9 cellular contexts compared by ENCODE assay signal in the genomic region with DNA sequence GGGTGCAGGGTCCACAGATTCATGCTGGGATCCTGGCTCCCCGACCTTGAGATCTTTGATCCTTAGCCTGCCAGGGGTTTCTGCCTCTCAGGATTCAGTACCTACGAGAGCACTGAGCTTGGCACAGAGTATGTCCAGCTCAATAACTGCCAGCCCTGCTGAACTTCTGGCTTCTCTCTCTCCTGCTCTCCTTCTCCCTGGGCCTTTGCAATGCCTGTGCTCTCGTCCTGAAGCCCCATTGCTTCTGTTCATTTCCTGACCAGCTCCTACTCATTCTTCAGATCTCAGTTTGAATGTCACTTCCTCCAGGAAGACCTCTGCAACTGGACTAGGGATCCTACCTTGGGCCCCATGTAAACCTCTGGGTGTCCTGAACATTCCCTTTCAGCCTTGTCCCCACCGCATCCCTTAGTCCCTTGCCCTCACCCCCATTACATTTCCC.
DNase-seq lines count a peak whose midpoint lies in the region; ATAC-seq and TF ChIP-seq lines count a peak whose summit lies in the region.
"Had no signal": no experiment of that assay in that cellular context is flagged by ENCODE, and none has a peak within 500 bp of the region (broad histone marks: within the 10 kb centered on the region; RNA-seq: fewer than 3 reads in every experiment).

No MANE protein-coding gene starts in this region.

- no peak for ATAC-seq in IMR-90 (ENCODE audit: low read depth)
- ATAC-seq in thoracic aorta (ENCODE audit: insufficient number of reproducible peaks, low FRiP score, low read depth): no peak

- no peak overlapping the region; the same call in 1 of the 2 replicates for H3K56ac ChIP-seq in IMR-90 (ENCODE audit: extremely low read depth, insufficient read depth, low read length)

- H3K9me3 ChIP-seq in IMR-90 (ENCODE audit: control insufficient read depth, insufficient read depth, low read length) (no peaks in the 10 kb centered on the region), thoracic aorta (no peaks in the 10 kb centered on the region)

- H2AK9ac ChIP-seq in IMR-90 (replicated peaks; ENCODE audit: low read depth, low read length, poor library complexity): peak overlapping the region; percentile 90

- H2AK5ac ChIP-seq in IMR-90 (ENCODE audit: low read depth, low read length): peak overlapping the region; percentile 48

- H2BK15ac ChIP-seq in IMR-90 (ENCODE audit: low read depth, low read length): peak overlapping the region; percentile 68; the same call in 2 of the 3 replicates

- H2BK20ac ChIP-seq in IMR-90 (ENCODE audit: low read depth, low read length): peak overlapping the region; percentile 82; the same call in 1 of the 2 replicates

- no peak for TF ChIP-seq RAD21 in IMR-90 (IDR thresholded peaks at IDR 0.05; ENCODE audit: low read length)

- in situ Hi-C loops in IMR-90 (cut with MboI; ENCODE audit: low sequenced_read_pairs): no loop called here

- CTCF ChIA-PET in IMR-90 (lab: Yijun Ruan, JAX): no interaction called here

- H3K4me3 Mint-ChIP-seq in chondrocyte (ENCODE audit: unreplicated experiment): no peak overlapping the region
- peak overlapping the region; percentile 4 for H3K4me3 Mint-ChIP-seq in mesothelial cell of epicardium
- H3K4me3 Mint-ChIP-seq: activated T-cell treated with anti-CD3 and anti-CD28 coated beads, Interleukin-2, amount 50 U/mL, for 24 hours had no signal

- H4K20me1 ChIP-seq in IMR-90 (ENCODE audit: insufficient read depth, low read length): no peaks in the 10 kb centered on the region

- no peak overlapping the region; the same call in 1 of the 2 replicates for H3K4me2 ChIP-seq in IMR-90 (ENCODE audit: low read depth, low read length)

- no peaks in the 10 kb centered on the region for H3K36me3 Mint-ChIP-seq in chondrocyte (ENCODE audit: low read depth)
- no peaks in the 10 kb centered on the region for H3K36me3 Mint-ChIP-seq in mesothelial cell of epicardium

- 90% methylated on average over 2 of the region's 4 CpGs; no CpG with 5 or more reads in 1 of the 2 experiments for WGBS in IMR-90 (ENCODE audit: extremely low coverage in 2 of 2, insufficient read length in 1 of 2), 2 experiments

- H3K4ac ChIP-seq in IMR-90 (ENCODE audit: low read depth, low read length): peak overlapping the region; percentile 84

- intact Hi-C loops in IMR-90 (cut with micrococcal nuclease): no loop called here

- DNase-seq in IMR-90 (no peak), chondrocyte (ENCODE audit: low spot score) (no peak), mesothelial cell of epicardium (ENCODE audit: low spot score in 2 of 2, unreplicated experiment in 2 of 2) (no peak), thoracic aorta (ENCODE audit: low spot score) (no peak), mesenteric fat pad (ENCODE audit: low spot score) (no peak), NCI-H2196 (lab: John Stamatoyannopoulos, UW; ENCODE audit: unreplicated experiment) (no peak), COLO668 (lab: John Stamatoyannopoulos, UW; ENCODE audit: unreplicated experiment) (no peak), GOT3 (lab: John Stamatoyannopoulos, UW) (no peak)
- DNase-seq: activated T-cell treated with anti-CD3 and anti-CD28 coated beads, Interleukin-2, amount 50 U/mL, for 24 hours had no signal

- H2BK120ac ChIP-seq in IMR-90 (ENCODE audit: low read depth, low read length): peak overlapping the region; percentile 78; the same call in 1 of the 2 replicates

- BruUV-seq in IMR-90 (replicated peaks; lab: Mats Ljungman, UMichigan): no TSS peak

- H3K23ac ChIP-seq in IMR-90 (ENCODE audit: low read depth, low read length): peak overlapping the region; percentile 62; the same call in 1 of the 2 replicates

- no peaks in the 10 kb centered on the region for H3K27me3 ChIP-seq in IMR-90 (ENCODE audit: control insufficient read depth, insufficient read depth, low read length)
- H3K27me3 ChIP-seq in thoracic aorta (replicated peaks; ENCODE audit: insufficient read depth): no peaks in the 10 kb centered on the region

- peak overlapping the region; percentile 11 to 86; a peak in 2 of 4 replicates for H4K8ac ChIP-seq in IMR-90 (ENCODE audit: low read depth in 2 of 2, low read length in 2 of 2)

- peak overlapping the region; percentile 3; the same call in 1 of the 2 replicates for H3K18ac ChIP-seq in IMR-90 (ENCODE audit: low read depth, low read length)

- POLR2A ChIA-PET in IMR-90 (lab: Charles Lee; ENCODE audit: unreplicated experiment): no interaction called here

- H3K9me1 ChIP-seq in IMR-90 (ENCODE audit: insufficient read depth, low read length): peaks cover 19% of the 10 kb centered on the region

- TF ChIP-seq POLR2A in IMR-90 (IDR thresholded peaks at IDR 0.05; ENCODE audit: low read depth, low read length): no peak

- dilution Hi-C loops in IMR-90 (cut with HindIII; ENCODE audit: low sequenced_read_pairs, unreplicated experiment): no loop called here

- H3K79me1 ChIP-seq in IMR-90 (ENCODE audit: low read depth in 1 of 2, low read length in 2 of 2): no peaks in the 10 kb centered on the region

- TF ChIP-seq CTCF in IMR-90 (conservative IDR thresholded peaks at IDR 0.05; ENCODE audit: low read depth, low read length) (no peak), chondrocyte (IDR thresholded peaks at IDR 0.05) (no peak), mesothelial cell of epicardium (IDR thresholded peaks at IDR 0.05; ENCODE audit: unreplicated experiment) (no peak), thoracic aorta (IDR thresholded peaks at IDR 0.05) (no peak)

- no peak overlapping the region for H2BK5ac ChIP-seq in IMR-90 (ENCODE audit: low read depth, low read length, poor library complexity, severe bottlenecking)

- peak overlapping the region; percentile 82 for H3K14ac ChIP-seq in IMR-90 (replicated peaks; ENCODE audit: low read depth, low read length)

- H3K27me3 Mint-ChIP-seq in chondrocyte (ENCODE audit: low read depth) (no peaks in the 10 kb centered on the region), mesothelial cell of epicardium (ENCODE audit: low read depth) (no peaks in the 10 kb centered on the region)

- peaks cover 29% of the 10 kb centered on the region for H3K4me1 ChIP-seq in IMR-90 (ENCODE audit: control insufficient read depth, insufficient read depth, low read length)
- H3K4me1 ChIP-seq in thoracic aorta (ENCODE audit: control insufficient read depth in 1 of 2, low read depth in 2 of 2): peaks cover 44 to 96% of the 10 kb centered on the region in 2 donors

- H4K91ac ChIP-seq in IMR-90 (ENCODE audit: insufficient read depth, low read depth, low read length): peak overlapping the region; percentile 32; the same call in 1 of the 2 replicates

- H3K9me3 Mint-ChIP-seq in chondrocyte (ENCODE audit: low read depth): no peaks in the 10 kb centered on the region
- H3K9me3 Mint-ChIP-seq in mesothelial cell of epicardium: no peaks in the 10 kb centered on the region
- H3K9me3 Mint-ChIP-seq: activated T-cell treated with anti-CD3 and anti-CD28 coated beads, Interleukin-2, amount 50 U/mL, for 24 hours had no signal

- peak overlapping the region; percentile 45 for H4K5ac ChIP-seq in IMR-90 (ENCODE audit: low read depth, low read length)

- H3K9ac ChIP-seq in IMR-90 (ENCODE audit: low read depth, low read length): no peak overlapping the region

- H3K4me3 ChIP-seq in IMR-90 (ENCODE audit: insufficient read depth, low read depth, low read length): no peak overlapping the region
- peak overlapping the region; percentile 50 for H3K4me3 ChIP-seq in thoracic aorta

- H3K27ac ChIP-seq in IMR-90 (ENCODE audit: insufficient read depth, low read length): no peak overlapping the region; the same call in 1 of the 2 replicates
- peak overlapping the region; percentile 93 for H3K27ac ChIP-seq in thoracic aorta

- H3K27ac Mint-ChIP-seq in chondrocyte (ENCODE audit: unreplicated experiment) (peak overlapping the region; percentile 90), mesothelial cell of epicardium (peak overlapping the region; percentile 95)
- H3K27ac Mint-ChIP-seq: activated T-cell treated with anti-CD3 and anti-CD28 coated beads, Interleukin-2, amount 50 U/mL, for 24 hours had no signal

- H2AFZ ChIP-seq in IMR-90 (replicated peaks; ENCODE audit: low read length, poor library complexity): peak overlapping the region; percentile 86

- H3K36me3 ChIP-seq in IMR-90 (ENCODE audit: control insufficient read depth, insufficient read depth, low read length) (no peaks in the 10 kb centered on the region), thoracic aorta (no peaks in the 10 kb centered on the region)

- H3K4me1 Mint-ChIP-seq in chondrocyte (ENCODE audit: low read depth): peaks cover 59% of the 10 kb centered on the region
- H3K4me1 Mint-ChIP-seq in mesothelial cell of epicardium: peaks cover 39% of the 10 kb centered on the region

TF ChIP-seq in IMR-90, 13 proteins besides CTCF, POLR2A, EP300 and RAD21 (continues in another document):
- TF ChIP-seq CHD1 (IDR thresholded peaks at IDR 0.05; ENCODE audit: low read depth, low read length): no peak
- no peak for TF ChIP-seq MAFK (IDR thresholded peaks at IDR 0.05; ENCODE audit: low read depth, low read length)
- no peak for TF ChIP-seq RCOR1 (IDR thresholded peaks at IDR 0.05; ENCODE audit: insufficient replicate concordance, low read length)
- no peak for TF ChIP-seq MAZ (IDR thresholded peaks at IDR 0.05; ENCODE audit: borderline replicate concordance, low read depth, low read length)
- no peak for TF ChIP-seq NFE2L2 (IDR thresholded peaks at IDR 0.05; ENCODE audit: low read depth, low read length)
- TF ChIP-seq RFX5 (IDR thresholded peaks at IDR 0.05; ENCODE audit: low read depth, low read length): no peak
- no peak for TF ChIP-seq CEBPB (IDR thresholded peaks at IDR 0.05; ENCODE audit: low read depth, low read length)
- no peak for TF ChIP-seq MXI1 (IDR thresholded peaks at IDR 0.05; ENCODE audit: borderline replicate concordance, low read depth, low read length)
- no peak for TF ChIP-seq ELK1 (IDR thresholded peaks at IDR 0.05; ENCODE audit: borderline replicate concordance, low read depth, low read length)
- TF ChIP-seq SMC3 (IDR thresholded peaks at IDR 0.05; ENCODE audit: low read depth, low read length): no peak
- TF ChIP-seq BHLHE40 (IDR thresholded peaks at IDR 0.05; ENCODE audit: low read depth, low read length): no peak
- TF ChIP-seq FOS (IDR thresholded peaks at IDR 0.05; ENCODE audit: low read depth, low read length): no peak
